ENCODE assay signal across 12 cellular contexts in genomic region chr7:27134392-27134791, GRCh38. TPM values are rescaled to one million over a fixed set of nuclear protein-coding genes. Genes with fewer than 3 reads are reported as not detected.
DNase-seq lines count a peak whose midpoint lies in the region; ATAC-seq and TF ChIP-seq lines count a peak whose summit lies in the region.
"Had no signal": no experiment of that assay in that cellular context is flagged by ENCODE, and none has a peak within 500 bp of the region (broad histone marks: within the 10 kb centered on the region; RNA-seq: fewer than 3 reads in every experiment).

No MANE protein-coding gene starts in this region.

- TF ChIP-seq CTCF in GM12865 (IDR thresholded peaks at IDR 0.05; ENCODE audit: insufficient read depth, low read depth, low read length, missing control alignments) = no peak
- TF ChIP-seq CTCF in KMS-11 (conservative IDR thresholded peaks at IDR 0.05; ENCODE audit: low read depth, low read length) = no peak
- no peak for TF ChIP-seq CTCF in cardiac fibroblast (IDR thresholded peaks at IDR 0.05; ENCODE audit: low read depth, low read length)

- no peaks in the 10 kb centered on the region for H3K27me3 ChIP-seq in KMS-11 (ENCODE audit: insufficient read depth, low read depth)

- intact Hi-C loops in sciatic nerve (cut with DNase I) = no loop called here

- no peaks in the 10 kb centered on the region for H3K36me3 ChIP-seq in KMS-11 (ENCODE audit: insufficient read depth)

- no peak overlapping the region for H3K4me3 ChIP-seq in GM12865 (ENCODE audit: low read depth, low read length)
- H3K4me3 ChIP-seq in KMS-11 (IDR thresholded peaks at IDR 0.05; ENCODE audit: insufficient read depth, low read depth, low read length) = no peak overlapping the region
- no peak overlapping the region for H3K4me3 ChIP-seq in cardiac fibroblast (replicated peaks in 1 of 2; ENCODE audit: low read depth in 2 of 2, low read length in 2 of 2)

- DNase-seq in GM12865 (ENCODE audit: low read depth) (peak; percentile 54), cardiac fibroblast (ENCODE audit: low read depth in 2 of 2) (peak; percentile 52 to 64), sciatic nerve (ENCODE audit: low spot score) (no peak), activated gamma-delta T cell treated with Interleukin-2 at 50 U/mL for 16 hours (no peak)
- no peak for DNase-seq in stimulated activated CD4-positive, alpha-beta T cell treated with anti-CD3 and anti-CD28 coated beads, Interleukin-4, amount 100 ng/mL, for 24 hours
- DNase-seq: NCI-H187; stimulated activated CD4-positive, alpha-beta T cell treated with anti-CD3 and anti-CD28 coated beads, Interleukin-2, amount 100 ng/mL, for 48 hours had no signal

- H3K4me2 ChIP-seq in KMS-11 = peak overlapping the region; percentile 52

- peaks cover 34% of the 10 kb centered on the region for H3K4me1 ChIP-seq in KMS-11 (ENCODE audit: low read depth, poor library complexity, severe bottlenecking)

- H4K20me1 ChIP-seq in KMS-11 (ENCODE audit: insufficient read depth) = no peaks in the 10 kb centered on the region

- no peak overlapping the region for H3K9ac ChIP-seq in KMS-11

- ATAC-seq in sciatic nerve = peak; percentile 50
- no peak for ATAC-seq in GM19397 (IDR thresholded peaks at IDR 0.05; ENCODE audit: unreplicated experiment)
- ATAC-seq in GM21423 (IDR thresholded peaks at IDR 0.05; ENCODE audit: unreplicated experiment) = no peak
- ATAC-seq: left colon had no signal

- no peak overlapping the region for H2AFZ ChIP-seq in KMS-11 (ENCODE audit: low read depth)

- no peaks in the 10 kb centered on the region; the same call in 1 of the 2 replicates for H3K79me2 ChIP-seq in KMS-11 (ENCODE audit: insufficient read depth, low read depth)

- H3K27ac ChIP-seq in KMS-11 = peak overlapping the region; percentile 12; the same call in 1 of the 2 replicates
- H3K27ac ChIP-seq: VCaP had no signal

RNA-seq across cellular contexts. Expression of gene HOXA4, which starts 3.8 kb away (rescaled TPM):
- total RNA-seq in sciatic nerve = 10.0 TPM

RNA-seq across cellular contexts. Expression of gene HOXA5, which starts 9.1 kb away (rescaled TPM):
- 20.1 TPM for total RNA-seq in sciatic nerve

RNA-seq across cellular contexts. Expression of gene HOXA6, which starts 13.2 kb away (rescaled TPM):
- total RNA-seq in sciatic nerve = 15.8 TPM

RNA-seq across cellular contexts. Expression of gene HOXA3, which starts 18.0 kb away (rescaled TPM):
- 20.9 TPM for total RNA-seq in sciatic nerve

RNA-seq across cellular contexts. Expression of gene HOXA7, which starts 22.1 kb away (rescaled TPM):
- 6.2 TPM for total RNA-seq in sciatic nerve

Comparison
In these comparisons a context has a peak if more than half of its experiments do, and no peak if none do; other contexts are left out.
1. DNase-seq: peak in GM12865 (single experiment) and cardiac fibroblast (2 of 2); none in sciatic nerve (single experiment), activated gamma-delta T cell treated with Interleukin-2 at 50 U/mL for 16 hours (single experiment) and stimulated activated CD4-positive, alpha-beta T cell treated with anti-CD3 and anti-CD28 coated beads, Interleukin-4, amount 100 ng/mL, for 24 hours (single experiment).